ENCODE assay signal across 1 cellular context in genomic region chr9:33415152-33416038, GRCh38.
TF ChIP-seq lines count a peak whose summit lies in the region.

No MANE protein-coding gene starts in this region.

TF ChIP-seq in HepG2, 621 proteins besides CTCF, POLR2A, EP300 and RAD21 (continued from another document and continues in another):
- no peak for TF ChIP-seq NFAT5 (CRISPR knock-in tag; IDR thresholded peaks at IDR 0.05)
- TF ChIP-seq MAZ (IDR thresholded peaks at IDR 0.05; ENCODE audit: borderline replicate concordance, low read depth, low read length): peak; percentile 69; the same call in 1 of the 2 replicates
- TF ChIP-seq MAZ (CRISPR knock-in tag; IDR thresholded peaks at IDR 0.05; ENCODE audit: low read depth): peak; percentile 78; the same call in 1 of the 2 replicates
- no peak for TF ChIP-seq ARNT (IDR thresholded peaks at IDR 0.05)
- TF ChIP-seq U2AF2 (IDR thresholded peaks at IDR 0.05; ENCODE audit: low read depth, low read length): no peak
- no peak for TF ChIP-seq SNAI1 (CRISPR knock-in tag; IDR thresholded peaks at IDR 0.05; ENCODE audit: borderline replicate concordance)
- peak; percentile 91 for TF ChIP-seq ZBTB43 (CRISPR knock-in tag; conservative IDR thresholded peaks at IDR 0.05)
- TF ChIP-seq ZBTB25 (CRISPR knock-in tag; IDR thresholded peaks at IDR 0.05): peak; percentile 85
- peak; percentile 95 for TF ChIP-seq ELF3 (CRISPR knock-in tag; IDR thresholded peaks at IDR 0.05)
- peak; percentile 98 for TF ChIP-seq RXRA (CRISPR knock-in tag; IDR thresholded peaks at IDR 0.05)
- TF ChIP-seq SKI (IDR thresholded peaks at IDR 0.05; ENCODE audit: partially characterized antibody): peak; percentile 99
- 0 out of 2 replicates have a peak, but pooled peaks have one; percentile 80 for TF ChIP-seq TOE1 (CRISPR knock-in tag; IDR thresholded peaks at IDR 0.05)
- peak; percentile 97 for TF ChIP-seq RARA (CRISPR knock-in tag; IDR thresholded peaks at IDR 0.05)
- TF ChIP-seq PBX2 (CRISPR knock-in tag; IDR thresholded peaks at IDR 0.05): peak; percentile 73
- peak; percentile 87; the same call in 1 of the 2 replicates for TF ChIP-seq REL (CRISPR knock-in tag; conservative IDR thresholded peaks at IDR 0.05)
- no peak for TF ChIP-seq ZNF773 (CRISPR knock-in tag; IDR thresholded peaks at IDR 0.05; ENCODE audit: borderline replicate concordance)
- TF ChIP-seq SRSF4 (IDR thresholded peaks at IDR 0.05; ENCODE audit: low read depth, low read length, poor library complexity, severe bottlenecking): no peak
- peak; percentile 95 for TF ChIP-seq HOXA3 (CRISPR knock-in tag; IDR thresholded peaks at IDR 0.05)
- TF ChIP-seq MLXIP (CRISPR knock-in tag; IDR thresholded peaks at IDR 0.05; ENCODE audit: borderline replicate concordance): no peak
- no peak; the same call in 1 of the 2 replicates for TF ChIP-seq DRAP1 (CRISPR knock-in tag; IDR thresholded peaks at IDR 0.05)
- peak; percentile 98 for TF ChIP-seq PHF5A (CRISPR knock-in tag; IDR thresholded peaks at IDR 0.05; ENCODE audit: low read depth, unreplicated experiment)
- peak; percentile 97 for TF ChIP-seq ETV5 (CRISPR knock-in tag; IDR thresholded peaks at IDR 0.05; ENCODE audit: borderline replicate concordance)
- TF ChIP-seq BRCA1 (CRISPR knock-in tag; IDR thresholded peaks at IDR 0.05): peak; percentile 66; the same call in 1 of the 2 replicates
- TF ChIP-seq AFF4 (CRISPR knock-in tag; IDR thresholded peaks at IDR 0.05): no peak
- no peak for TF ChIP-seq ZNF446 (CRISPR knock-in tag; IDR thresholded peaks at IDR 0.05)
- peak; percentile 100 for TF ChIP-seq TBX2 (CRISPR knock-in tag; IDR thresholded peaks at IDR 0.05; ENCODE audit: borderline replicate concordance)
- peak; percentile 90; the same call in 1 of the 2 replicates for TF ChIP-seq KLF12 (CRISPR knock-in tag; IDR thresholded peaks at IDR 0.05; ENCODE audit: borderline replicate concordance)
- TF ChIP-seq HIC2 (CRISPR knock-in tag; IDR thresholded peaks at IDR 0.05; ENCODE audit: low read depth): peak; percentile 67; the same call in 1 of the 2 replicates
- no peak for TF ChIP-seq ZNF513 (CRISPR knock-in tag; conservative IDR thresholded peaks at IDR 0.05)
- TF ChIP-seq SYNCRIP (IDR thresholded peaks at IDR 0.05; ENCODE audit: insufficient read depth, low read depth, low read length): no peak
- 0 out of 2 replicates have a peak, but pooled peaks have one; percentile 36 for TF ChIP-seq PHF8 (CRISPR knock-in tag; IDR thresholded peaks at IDR 0.05)
- TF ChIP-seq ZNF280D (CRISPR knock-in tag; IDR thresholded peaks at IDR 0.05): peak; percentile 43; the same call in 1 of the 2 replicates
- no peak for TF ChIP-seq ZNF775 (CRISPR knock-in tag; IDR thresholded peaks at IDR 0.05; ENCODE audit: borderline replicate concordance)
